26 cellular contexts compared by ENCODE assay signal in the genomic region with DNA sequence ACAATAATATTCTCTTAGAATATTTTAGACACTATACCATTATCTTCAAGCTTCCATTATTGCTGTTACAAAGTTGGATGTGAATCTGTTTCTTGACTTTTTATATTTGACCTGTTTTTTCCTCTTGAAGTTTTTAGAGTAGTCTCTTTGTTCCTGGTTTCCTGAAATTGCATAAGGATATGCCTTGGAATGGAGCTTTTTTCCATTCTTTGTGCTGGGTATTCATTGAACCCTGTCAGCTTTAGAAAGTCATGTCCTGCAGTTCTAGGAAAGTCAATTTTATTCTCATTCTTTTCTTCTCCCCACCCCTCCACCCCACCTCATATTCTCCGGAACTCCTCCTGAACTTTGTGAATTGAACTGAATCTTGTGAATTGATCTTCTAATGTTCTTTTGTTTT.
DNase-seq lines count a peak whose midpoint lies in the region; ATAC-seq, FAIRE-seq and TF ChIP-seq lines count a peak whose summit lies in the region.
"Had no signal": no experiment of that assay in that cellular context is flagged by ENCODE, and none has a peak within 500 bp of the region (broad histone marks: within the 10 kb centered on the region; RNA-seq: fewer than 3 reads in every experiment).

No MANE protein-coding gene starts in this region.

- DNase-seq in GM23338 (ENCODE audit: low spot score): no peak
- DNase-seq in H1 (ENCODE audit: low read depth in 1 of 2, low spot score in 2 of 2): no peak
- peak; percentile 80 for DNase-seq in endothelial cell of umbilical vein (ENCODE audit: low read depth, low spot score)
- DNase-seq in cerebellum (ENCODE audit: low spot score): no peak
- DNase-seq: AML-193; CD4-positive, alpha-beta T cell; CD8-positive, alpha-beta T cell; COR-L47; DMS 273 treated with DMSO at 0.1 percent for 48 hours; DMS153; DMS53; DMS79; DND-41; EL; GDM1 had no signal

- no peak overlapping the region for H3K27ac Mint-ChIP-seq in GM23338
- peak overlapping the region; percentile 33 for H3K27ac Mint-ChIP-seq in stimulated activated memory B cell treated with anti-CD40 and anti-IgM and Interleukin-4, amounts not matched to agents 10 μg/mL and 1 μg/mL and 100 μg/mL, for 72 hours
- H3K27ac Mint-ChIP-seq: B cell; CD4-positive, alpha-beta T cell; CD8-positive, alpha-beta T cell had no signal

- no peak overlapping the region for H2BK5ac ChIP-seq in H1 (ENCODE audit: low read depth, low read length)

- H2BK12ac ChIP-seq in H1 (ENCODE audit: low read depth, low read length): no peak overlapping the region

- FAIRE-seq in H1 (lab: Jason Lieb, UNC) (peak; percentile 13), endothelial cell of umbilical vein (lab: Jason Lieb, UNC) (no peak)
- FAIRE-seq: A549, GM12878, GM12892, GM19239 had no signal

- H3K4me2 ChIP-seq in GM23338 (peak overlapping the region; percentile 1; the same call in 1 of the 2 replicates), H1 (ENCODE audit: insufficient read depth in 1 of 2, low read depth in 2 of 2, low read length in 2 of 2) (no peak overlapping the region), endothelial cell of umbilical vein (ENCODE audit: insufficient read depth, low read length) (no peak overlapping the region)
- H3K4me2 ChIP-seq: A549; BLaER1 treated with 17β-estradiol and CSF1 and Interleukin-3, amounts not matched to agents 10 nM and 100 nM had no signal

- H3K56ac ChIP-seq in H1 (replicated peaks; ENCODE audit: insufficient read length, low read depth, low read length): no peak overlapping the region

- no peak for TF ChIP-seq CTCF in GM23338 (conservative IDR thresholded peaks at IDR 0.05; ENCODE audit: low read depth in 2 of 2)
- TF ChIP-seq CTCF in H1 (IDR thresholded peaks at IDR 0.05; ENCODE audit: control extremely low read depth in 1 of 3, insufficient read depth in 1 of 3, low read depth in 1 of 3, low read length in 3 of 3): no peak
- TF ChIP-seq CTCF in endothelial cell of umbilical vein (IDR thresholded peaks at IDR 0.05; ENCODE audit: extremely low read depth in 1 of 2, insufficient read depth in 1 of 2, low read depth in 1 of 2, low read length in 2 of 2): no peak

- no peaks in the 10 kb centered on the region for H3K9me1 ChIP-seq in endothelial cell of umbilical vein (replicated peaks; ENCODE audit: control insufficient read depth, extremely low read depth, insufficient read depth, low read length)

- POLR2A ChIA-PET in H1 (lab: Charles Lee; ENCODE audit: partially characterized antibody): no interaction called here
- POLR2A ChIA-PET in endothelial cell of umbilical vein (lab: Charles Lee): no interaction called here

- no peak for ATAC-seq in GM23338
- ATAC-seq in stimulated activated memory B cell treated with anti-CD40 and anti-IgM and Interleukin-4, amounts not matched to agents 10 μg/mL and 1 μg/mL and 100 μg/mL, for 72 hours: no peak
- no peak for ATAC-seq in GM21619 (IDR thresholded peaks at IDR 0.05; ENCODE audit: unreplicated experiment)
- ATAC-seq in GM18498 (IDR thresholded peaks at IDR 0.05; ENCODE audit: unreplicated experiment): no peak
- ATAC-seq: A549; CD8-positive, alpha-beta T cell; GM12878 had no signal

- dilution Hi-C loops in endothelial cell of umbilical vein (cut with MboI; ENCODE audit: extremely low pct_ligation_motif_present, low sequenced_read_pairs): no loop called here

- no peaks in the 10 kb centered on the region for H3F3A ChIP-seq in GM23338 (replicated peaks; ENCODE audit: low read depth)

- no peaks in the 10 kb centered on the region for H3K79me2 ChIP-seq in GM23338 (replicated peaks; ENCODE audit: insufficient read depth)
- no peaks in the 10 kb centered on the region for H3K79me2 ChIP-seq in H1 (ENCODE audit: control insufficient read depth in 1 of 2, insufficient read depth in 2 of 2, low read length in 2 of 2)
- H3K79me2 ChIP-seq in endothelial cell of umbilical vein (ENCODE audit: control insufficient read depth, insufficient read depth, low read length): no peaks in the 10 kb centered on the region

- no peak overlapping the region for H3K23ac ChIP-seq in H1 (ENCODE audit: insufficient read length)

- H3K4me3 ChIP-seq in GM23338: no peak overlapping the region
- no peak overlapping the region for H3K4me3 ChIP-seq in H1 (ENCODE audit: extremely low read depth in 1 of 4, insufficient read depth in 2 of 4, low read depth in 3 of 4, low read length in 4 of 4)
- H3K4me3 ChIP-seq in endothelial cell of umbilical vein (replicated peaks in 1 of 3; ENCODE audit: insufficient read depth in 1 of 3, low read depth in 1 of 3, low read length in 3 of 3): no peak overlapping the region
- H3K4me3 ChIP-seq: A549; BLaER1 treated with 17β-estradiol and CSF1 and Interleukin-3, amounts not matched to agents 10 nM and 100 nM; GM12878 had no signal

- no peak for TF ChIP-seq RAD21 in H1 (IDR thresholded peaks at IDR 0.05 in 1 of 2, conservative IDR thresholded peaks at IDR 0.05 in 1 of 2; ENCODE audit: low read depth in 2 of 2, low read length in 2 of 2)

- intact Hi-C loops in endothelial cell of umbilical vein (cut with micrococcal nuclease): loop anchor here (2.0 kb wide), 1 partner anchor 16 kb away; no protein-coding TSS in a partner anchor

- 0 out of 2 replicates have a peak, but pooled peaks cover 2% of the 10 kb centered on the region for H3K9me2 ChIP-seq in GM23338 (ENCODE audit: insufficient read depth)

- no peak overlapping the region for H2AK5ac ChIP-seq in H1 (ENCODE audit: low read depth, low read length)

- no peak overlapping the region for H3K4ac ChIP-seq in H1 (replicated peaks; ENCODE audit: insufficient read length, low read depth, low read length)

- H3K9ac ChIP-seq in H1 (replicated peaks in 1 of 4; ENCODE audit: extremely low read depth in 1 of 4, low read depth in 3 of 4, low read length in 3 of 4): no peak overlapping the region
- no peak overlapping the region for H3K9ac ChIP-seq in endothelial cell of umbilical vein (replicated peaks; ENCODE audit: extremely low read depth, insufficient read depth, low read length)
- H3K9ac ChIP-seq: BLaER1 treated with 17β-estradiol and CSF1 and Interleukin-3, amounts not matched to agents 10 nM and 100 nM had no signal

- H3K36me3 Mint-ChIP-seq in GM23338 (ENCODE audit: low read depth): no peaks in the 10 kb centered on the region
- H3K36me3 Mint-ChIP-seq in stimulated activated memory B cell treated with anti-CD40 and anti-IgM and Interleukin-4, amounts not matched to agents 10 μg/mL and 1 μg/mL and 100 μg/mL, for 72 hours: peaks cover 16% of the 10 kb centered on the region
- H3K36me3 Mint-ChIP-seq: CD8-positive, alpha-beta T cell had no signal

- H3K9me3 ChIP-seq in H1 (ENCODE audit: insufficient read depth in 2 of 2, low read depth in 1 of 2, low read length in 1 of 2): no peaks in the 10 kb centered on the region
- no peaks in the 10 kb centered on the region for H3K9me3 ChIP-seq in endothelial cell of umbilical vein (replicated peaks; ENCODE audit: control insufficient read depth, insufficient read depth, low read length)
- H3K9me3 ChIP-seq: A549; BLaER1 treated with 17β-estradiol and CSF1 and Interleukin-3, amounts not matched to agents 10 nM and 100 nM had no signal

- H3K27ac ChIP-seq in GM23338 (ENCODE audit: low read depth) (no peak overlapping the region), H1 (ENCODE audit: low read depth, low read length) (no peak overlapping the region), endothelial cell of umbilical vein (ENCODE audit: insufficient read depth, low read depth, low read length) (no peak overlapping the region)
- H3K27ac ChIP-seq: 22Rv1; A549; BLaER1 treated with 17β-estradiol and CSF1 and Interleukin-3, amounts not matched to agents 10 nM and 100 nM; C4-2B had no signal

- no TSS peak for BruUV-seq in endothelial cell of umbilical vein (replicated peaks; lab: Mats Ljungman, UMichigan)

- no peak overlapping the region for H4K8ac ChIP-seq in H1 (ENCODE audit: extremely low read depth, insufficient read depth, low read length)

- TF ChIP-seq POLR2A in H1 (IDR thresholded peaks at IDR 0.05; ENCODE audit: control extremely low read depth in 1 of 2, low read depth in 2 of 2, low read length in 2 of 2) (no peak), endothelial cell of umbilical vein (IDR thresholded peaks at IDR 0.05; ENCODE audit: low read depth, low read length) (no peak)

- H3K27me3 ChIP-seq in GM23338 (ENCODE audit: insufficient read depth) (no peaks in the 10 kb centered on the region), H1 (replicated peaks in 1 of 4; ENCODE audit: control insufficient read depth in 3 of 4, extremely low read depth in 1 of 4, insufficient read depth in 3 of 4, low read length in 3 of 4) (peaks cover 0 to 1% (median 0%) of the 10 kb centered on the region in 4 experiments; a peak in 1 of 7 replicates), endothelial cell of umbilical vein (ENCODE audit: control insufficient read depth in 2 of 2, insufficient read depth in 2 of 2, low read length in 2 of 2) (no peaks in the 10 kb centered on the region)
- H3K27me3 ChIP-seq: BLaER1 treated with 17β-estradiol and CSF1 and Interleukin-3, amounts not matched to agents 10 nM and 100 nM had no signal

- no peak overlapping the region for H4K91ac ChIP-seq in H1 (replicated peaks; ENCODE audit: insufficient read length, low read length)

- H3K4me1 Mint-ChIP-seq in GM23338: peaks cover 18% of the 10 kb centered on the region
- peaks cover 7% of the 10 kb centered on the region for H3K4me1 Mint-ChIP-seq in stimulated activated memory B cell treated with anti-CD40 and anti-IgM and Interleukin-4, amounts not matched to agents 10 μg/mL and 1 μg/mL and 100 μg/mL, for 72 hours

- no peak overlapping the region for H3K4me3 Mint-ChIP-seq in GM23338
- H3K4me3 Mint-ChIP-seq in stimulated activated memory B cell treated with anti-CD40 and anti-IgM and Interleukin-4, amounts not matched to agents 10 μg/mL and 1 μg/mL and 100 μg/mL, for 72 hours: no peak overlapping the region
- H3K4me3 Mint-ChIP-seq: B cell; CD4-positive, alpha-beta T cell; CD8-positive, alpha-beta T cell had no signal

- H3K4me1 ChIP-seq in GM23338 (ENCODE audit: insufficient read depth) (peaks cover 5% of the 10 kb centered on the region), H1 (replicated peaks in 1 of 4; ENCODE audit: control insufficient read depth in 3 of 4, insufficient read depth in 4 of 4, low read length in 3 of 4) (0 out of 7 replicates have a peak, but pooled peaks cover 0 to 3% (median 0%) of the 10 kb centered on the region in 4 experiments), endothelial cell of umbilical vein (ENCODE audit: control insufficient read depth, extremely low read depth, insufficient read depth, low read length) (peaks cover 6% of the 10 kb centered on the region)

- H2AFZ ChIP-seq in GM23338 (no peak overlapping the region), H1 (ENCODE audit: low read length) (no peak overlapping the region), endothelial cell of umbilical vein (ENCODE audit: low read depth, low read length) (no peak overlapping the region)

- H3K23me2 ChIP-seq in H1 (ENCODE audit: low read depth, low read length): no peaks in the 10 kb centered on the region

- no peak overlapping the region for H4K5ac ChIP-seq in H1 (ENCODE audit: insufficient read length, low read depth, low read length)

- H3K14ac ChIP-seq in H1 (ENCODE audit: insufficient read length): no peak overlapping the region

- H3K9me3 Mint-ChIP-seq in GM23338: no peaks in the 10 kb centered on the region
- no peaks in the 10 kb centered on the region for H3K9me3 Mint-ChIP-seq in stimulated activated memory B cell treated with anti-CD40 and anti-IgM and Interleukin-4, amounts not matched to agents 10 μg/mL and 1 μg/mL and 100 μg/mL, for 72 hours
- H3K9me3 Mint-ChIP-seq: CD4-positive, alpha-beta T cell; CD8-positive, alpha-beta T cell had no signal

- H3K79me1 ChIP-seq in H1 (ENCODE audit: low read depth, low read length): no peaks in the 10 kb centered on the region

- H3K27me3 Mint-ChIP-seq in GM23338 (ENCODE audit: insufficient read depth, low read depth, poor library complexity): no peaks in the 10 kb centered on the region
- H3K27me3 Mint-ChIP-seq in stimulated activated memory B cell treated with anti-CD40 and anti-IgM and Interleukin-4, amounts not matched to agents 10 μg/mL and 1 μg/mL and 100 μg/mL, for 72 hours: no peaks in the 10 kb centered on the region
- H3K27me3 Mint-ChIP-seq: B cell; CD4-positive, alpha-beta T cell had no signal

- H2BK15ac ChIP-seq in H1 (ENCODE audit: low read length): no peak overlapping the region

- CTCF ChIA-PET in H1 (lab: Charles Lee; ENCODE audit: partially characterized antibody) (interaction anchor here (0.6 to 1.5 kb wide), 3 partner anchors 24 to 701 kb away, joined by 3 to 7 read pairs (median 3); no protein-coding TSS in a partner anchor), endothelial cell of umbilical vein (lab: Charles Lee) (interaction anchor here (0.9 to 2.7 kb wide), 4 partner anchors 11 to 207 kb away, joined by 3 to 22 read pairs (median 4); a partner anchor contains a TSS)

- H3K18ac ChIP-seq in H1 (ENCODE audit: extremely low read depth, low read length): no peak overlapping the region

- no peak for TF ChIP-seq EP300 in H1 (IDR thresholded peaks at IDR 0.05; ENCODE audit: borderline replicate concordance in 1 of 2, low read depth in 2 of 2, low read length in 2 of 2)

- H4K20me1 ChIP-seq in GM23338 (replicated peaks; ENCODE audit: insufficient read depth) (no peaks in the 10 kb centered on the region), H1 (replicated peaks in 1 of 2; ENCODE audit: control insufficient read depth in 1 of 2, insufficient read depth in 2 of 2, low read length in 2 of 2) (no peaks in the 10 kb centered on the region), endothelial cell of umbilical vein (replicated peaks; ENCODE audit: control insufficient read depth, extremely low read depth, insufficient read depth, low read length) (no peaks in the 10 kb centered on the region)
- H4K20me1 ChIP-seq: BLaER1 treated with 17β-estradiol and CSF1 and Interleukin-3, amounts not matched to agents 10 nM and 100 nM had no signal

- no peak overlapping the region for H2BK120ac ChIP-seq in H1 (replicated peaks; ENCODE audit: low read depth, low read length)

- no peak overlapping the region for H2BK20ac ChIP-seq in H1 (ENCODE audit: low read length)

- no peaks in the 10 kb centered on the region for H3K36me3 ChIP-seq in GM23338 (ENCODE audit: insufficient read depth)
- H3K36me3 ChIP-seq in H1 (ENCODE audit: control insufficient read depth in 2 of 4, insufficient read depth in 4 of 4, low read length in 3 of 4): no peaks in the 10 kb centered on the region
- no peaks in the 10 kb centered on the region for H3K36me3 ChIP-seq in endothelial cell of umbilical vein (ENCODE audit: control insufficient read depth in 2 of 2, extremely low read depth in 1 of 2, insufficient read depth in 2 of 2, low read length in 2 of 2)

- 85% methylated on average over 1 of the region's 1 CpG; no CpG with 5 or more reads in 1 of the 2 experiments for WGBS in H1 (ENCODE audit: extremely low coverage in 1 of 2, insufficient coverage in 1 of 2, insufficient read length in 1 of 2, insufficient replicate concordance in 2 of 2, low coverage in 1 of 2, low lambda C conversion rate in 2 of 2, missing lambda C conversion rate in 1 of 2), 2 experiments
